In the genomic region with DNA sequence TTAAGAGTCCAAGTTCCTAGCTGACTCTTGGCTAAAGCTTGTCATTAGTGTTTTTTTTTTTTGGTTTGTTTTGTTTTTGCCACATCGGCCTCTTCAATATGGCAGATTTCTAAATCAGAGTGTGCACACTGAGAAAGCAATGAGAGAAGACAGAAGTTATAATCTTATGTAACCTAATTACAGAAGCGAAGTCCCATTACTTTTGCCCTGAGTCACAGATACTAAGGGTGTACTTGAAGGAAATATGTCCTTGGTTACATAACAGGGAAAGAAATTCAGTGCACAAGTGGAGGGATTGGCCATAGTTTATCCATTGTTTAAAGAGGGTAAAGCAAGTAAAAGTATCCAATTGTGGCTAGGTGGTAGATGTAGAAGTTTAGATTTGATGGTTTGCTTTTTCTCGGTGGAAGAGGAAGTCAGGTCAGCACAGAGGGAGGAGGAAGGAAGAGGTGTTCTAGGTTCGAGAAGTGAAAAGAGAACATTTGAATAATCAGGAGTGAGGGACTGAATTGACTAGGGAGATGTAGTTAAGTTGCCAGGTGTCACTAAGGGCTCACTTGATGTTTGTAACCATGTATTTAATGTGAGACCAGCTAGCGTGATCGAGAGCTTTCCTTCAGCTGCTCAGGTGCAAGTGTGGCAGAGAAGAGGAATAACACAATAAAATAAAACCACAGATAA, we compare ENCODE assay signal across 11 cellular contexts. TPM values are rescaled to one million over a fixed set of nuclear protein-coding genes. Genes with fewer than 3 reads are reported as not detected.
DNase-seq lines count a peak whose midpoint lies in the region; ATAC-seq and TF ChIP-seq lines count a peak whose summit lies in the region.
"Had no signal": no experiment of that assay in that cellular context is flagged by ENCODE, and none has a peak within 500 bp of the region (broad histone marks: within the 10 kb centered on the region; RNA-seq: fewer than 3 reads in every experiment).

No MANE protein-coding gene starts in this region.

- DNase-seq in lower lobe of right lung (no peak), retina (no peak), KG1 (lab: John Stamatoyannopoulos, UW) (no peak), GOT3 (lab: John Stamatoyannopoulos, UW) (no peak)
- DNase-seq in central memory CD4-positive, alpha-beta T cell: no peak
- DNase-seq: caudate nucleus, glutamatergic neuron, SJCRH30 had no signal

- intact Hi-C loops in lower lobe of right lung (cut with DNase I): no loop called here

- no peak for TF ChIP-seq CTCF in lower lobe of right lung (IDR thresholded peaks at IDR 0.05)

- H3K36me3 ChIP-seq in lower lobe of right lung: peaks cover 2% of the 10 kb centered on the region
- H3K36me3 ChIP-seq: SJCRH30 had no signal

- ATAC-seq in GM18861 (IDR thresholded peaks at IDR 0.05; ENCODE audit: unreplicated experiment): peak; percentile 79
- peak; percentile 90 for ATAC-seq in GM21528 (IDR thresholded peaks at IDR 0.05; ENCODE audit: low FRiP score, unreplicated experiment)
- ATAC-seq in HG03342 (IDR thresholded peaks at IDR 0.05; ENCODE audit: unreplicated experiment): peak; percentile 93
- ATAC-seq in lower lobe of right lung: peak; percentile 85 to 86

- H3K27ac ChIP-seq in lower lobe of right lung: peak overlapping the region; percentile 44
- H3K27ac ChIP-seq: SJCRH30 had no signal

- H3K4me3 ChIP-seq in lower lobe of right lung: no peak overlapping the region
- H3K4me3 ChIP-seq: SJCRH30 had no signal

- peaks cover 10% of the 10 kb centered on the region for H3K4me1 ChIP-seq in lower lobe of right lung
- H3K4me1 ChIP-seq: SJCRH30 had no signal

- H3K9me3 ChIP-seq in lower lobe of right lung: peaks cover 4% of the 10 kb centered on the region
- H3K9me3 ChIP-seq: SJCRH30 had no signal

- H3K27me3 ChIP-seq in lower lobe of right lung (ENCODE audit: low read depth): no peaks in the 10 kb centered on the region
- H3K27me3 ChIP-seq: SJCRH30 had no signal

RNA-seq across cellular contexts. Expression of gene GTF2F2, which starts 12.2 kb away (rescaled TPM):
- 15.2 TPM for total RNA-seq in lower lobe of right lung
